Comparison of ENCODE assay signal across 17 cellular contexts in genomic region chr2:41026613-41027012, GRCh38.
DNase-seq lines count a peak whose midpoint lies in the region; ATAC-seq lines count a peak whose summit lies in the region.
"Had no signal": no experiment of that assay in that cellular context is flagged by ENCODE, and none has a peak within 500 bp of the region (broad histone marks: within the 10 kb centered on the region; RNA-seq: fewer than 3 reads in every experiment).

No MANE protein-coding gene starts in this region.

- no peaks in the 10 kb centered on the region for H3K4me1 Mint-ChIP-seq in CD4-positive, alpha-beta memory T cell

- H3K36me3 ChIP-seq in CD4-positive, alpha-beta memory T cell (ENCODE audit: insufficient read depth, low read length) = no peaks in the 10 kb centered on the region
- H3K36me3 ChIP-seq: heart left ventricle had no signal

- intact Hi-C loops in CD4-positive, alpha-beta memory T cell (cut with micrococcal nuclease) = no loop called here
- intact Hi-C loops in head of caudate nucleus (cut with DNase I) = no loop called here

- no peaks in the 10 kb centered on the region for H3K27me3 Mint-ChIP-seq in CD4-positive, alpha-beta memory T cell
- H3K27me3 Mint-ChIP-seq: activated CD4-positive, alpha-beta T cell treated with anti-CD3 and anti-CD28 coated beads, Interleukin-2, amount 10 ng/mL, durations not matched to agents 7 days and 5 days; type B pancreatic cell had no signal

- no peaks in the 10 kb centered on the region for H3K4me1 ChIP-seq in CD4-positive, alpha-beta memory T cell (ENCODE audit: insufficient read depth, low read length)
- H3K4me1 ChIP-seq: heart left ventricle had no signal

- no peak overlapping the region for H3K4me3 ChIP-seq in CD4-positive, alpha-beta memory T cell (ENCODE audit: low read length in 2 of 2)
- H3K4me3 ChIP-seq: heart left ventricle had no signal

- ATAC-seq in GM18508 (IDR thresholded peaks at IDR 0.05; ENCODE audit: insufficient read depth, unreplicated experiment) = peak; percentile 96
- peak; percentile 61 for ATAC-seq in GM19467 (IDR thresholded peaks at IDR 0.05; ENCODE audit: unreplicated experiment)
- ATAC-seq in HG02852 (IDR thresholded peaks at IDR 0.05; ENCODE audit: unreplicated experiment) = peak; percentile 76
- ATAC-seq in HG03432 (IDR thresholded peaks at IDR 0.05; ENCODE audit: unreplicated experiment) = peak; percentile 90
- ATAC-seq: heart left ventricle, left colon had no signal

- DNase-seq in CD4-positive, alpha-beta memory T cell = no peak
- DNase-seq in NCI-H446 (lab: John Stamatoyannopoulos, UW) (no peak), H4 (ENCODE audit: low spot score) (no peak), head of caudate nucleus (no peak)
- DNase-seq: activated CD4-positive, alpha-beta T cell treated with anti-CD3 and anti-CD28 coated beads, Interleukin-2, amount 10 ng/mL, durations not matched to agents 7 days and 5 days; amygdala; erythroblast; heart left ventricle; left colon; NCI-H187 treated with DMSO at 0.1 percent for 48 hours; NCI-H69 had no signal

- H3K27ac ChIP-seq in CD4-positive, alpha-beta memory T cell (ENCODE audit: low read depth, low read length) = no peak overlapping the region
- H3K27ac ChIP-seq: heart left ventricle had no signal

- H3K4me3 Mint-ChIP-seq in CD4-positive, alpha-beta memory T cell = no peak overlapping the region
- H3K4me3 Mint-ChIP-seq: activated CD4-positive, alpha-beta T cell treated with anti-CD3 and anti-CD28 coated beads, Interleukin-2, amount 10 ng/mL, durations not matched to agents 7 days and 5 days; T-helper 2 cell treated with Interferon-gamma antibody and Interleukin-4, amounts not matched to agents 5 μg/mL and 100 μg/mL, for 36 hours; type B pancreatic cell had no signal

- peaks cover 0 to 7% (median 4%) of the 10 kb centered on the region in 8 donors for H3K9me3 Mint-ChIP-seq in CD4-positive, alpha-beta memory T cell
- H3K9me3 Mint-ChIP-seq: activated CD4-positive, alpha-beta T cell treated with anti-CD3 and anti-CD28 coated beads, Interleukin-2, amount 10 ng/mL, durations not matched to agents 7 days and 5 days had no signal

- POLR2A ChIA-PET in CD4-positive, alpha-beta memory T cell (lab: Charles Lee; ENCODE audit: partially characterized antibody) = no interaction called here

- H3K9me3 ChIP-seq in CD4-positive, alpha-beta memory T cell (ENCODE audit: control insufficient read depth in 1 of 2, low read length in 2 of 2) = no peaks in the 10 kb centered on the region
- H3K9me3 ChIP-seq: heart left ventricle had no signal

- no peaks in the 10 kb centered on the region for H3K36me3 Mint-ChIP-seq in CD4-positive, alpha-beta memory T cell
- H3K36me3 Mint-ChIP-seq: type B pancreatic cell had no signal

- no peak overlapping the region for H3K27ac Mint-ChIP-seq in CD4-positive, alpha-beta memory T cell
- H3K27ac Mint-ChIP-seq: activated CD4-positive, alpha-beta T cell treated with anti-CD3 and anti-CD28 coated beads, Interleukin-2, amount 10 ng/mL, durations not matched to agents 7 days and 5 days; T-helper 2 cell treated with Interferon-gamma antibody and Interleukin-4, amounts not matched to agents 5 μg/mL and 100 μg/mL, for 36 hours; type B pancreatic cell had no signal

- CTCF ChIA-PET in CD4-positive, alpha-beta memory T cell (lab: Charles Lee; ENCODE audit: partially characterized antibody) = no interaction called here

- H3K27me3 ChIP-seq in CD4-positive, alpha-beta memory T cell (ENCODE audit: insufficient read depth, low read length) = no peaks in the 10 kb centered on the region
- H3K27me3 ChIP-seq: heart left ventricle had no signal
